Comparison of ENCODE assay signal across 17 cellular contexts in the genomic region with DNA sequence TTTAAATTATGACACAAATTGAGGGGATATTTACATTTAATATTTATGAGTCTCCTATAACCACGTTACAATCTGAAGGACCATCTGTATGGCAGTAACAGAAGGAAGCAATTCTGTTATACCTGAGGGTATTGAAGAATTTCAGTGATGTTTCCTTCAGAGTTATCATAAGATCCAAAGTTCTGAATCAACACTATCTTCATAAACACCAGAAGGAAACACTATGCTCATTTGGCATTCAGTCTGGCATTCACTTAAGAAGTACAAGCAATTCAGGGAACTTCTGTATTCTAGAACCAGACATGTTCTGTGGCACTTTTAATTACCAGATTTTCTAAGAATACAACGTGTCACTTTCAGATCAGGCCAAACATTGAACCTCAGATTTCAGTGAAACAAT. TPM values are rescaled to one million over a fixed set of nuclear protein-coding genes. Genes with fewer than 3 reads are reported as not detected.
A peak's percentile ranks its signal among the peaks of the same experiment; 100 is the strongest.
DNase-seq lines count a peak whose midpoint lies in the region; ATAC-seq and TF ChIP-seq lines count a peak whose summit lies in the region.
"Had no signal": no experiment of that assay in that cellular context is flagged by ENCODE, and none has a peak within 500 bp of the region (broad histone marks: within the 10 kb centered on the region; RNA-seq: fewer than 3 reads in every experiment).

No MANE protein-coding gene starts in this region.

- 2 to 4% methylated on average over 2 of the region's 2 CpGs for WGBS in GM23248 (ENCODE audit: low coverage in 1 of 2, low lambda C conversion rate in 2 of 2, missing lambda C conversion rate in 2 of 2), 2 experiments
- WGBS in adrenal gland, 4 donors = 31 to 51% (median 38%) methylated on average over 2 of the region's 2 CpGs

- H3K4me1 ChIP-seq in GM23248 (ENCODE audit: insufficient read depth) (peaks cover 100% of the 10 kb centered on the region), adrenal gland (replicated peaks in 1 of 2) (peaks cover 82 to 99% of the 10 kb centered on the region in 2 donors), gastrocnemius medialis (peaks cover 10 to 22% of the 10 kb centered on the region in 2 donors)

- H3K79me2 ChIP-seq in GM23248 (ENCODE audit: insufficient read depth) = peaks cover 100% of the 10 kb centered on the region

- H2AFZ ChIP-seq in GM23248 = no peak overlapping the region

- H3K27me3 ChIP-seq in GM23248 (replicated peaks; ENCODE audit: insufficient read depth) (no peaks in the 10 kb centered on the region), adrenal gland (no peaks in the 10 kb centered on the region), gastrocnemius medialis (no peaks in the 10 kb centered on the region)
- H3K27me3 ChIP-seq: BLaER1 treated with 17β-estradiol and CSF1 and Interleukin-3, amounts not matched to agents 10 nM and 100 nM had no signal

- H3K36me3 ChIP-seq in GM23248 (ENCODE audit: low read depth) (peaks cover 78% of the 10 kb centered on the region), adrenal gland (replicated peaks in 1 of 2) (peaks cover 0 to 5% of the 10 kb centered on the region in 2 donors), gastrocnemius medialis (no peaks in the 10 kb centered on the region)

- H3K4me3 Mint-ChIP-seq in activated T-helper 17 cell treated with anti-CD3 and anti-CD28 coated beads, Interleukin-2, amount 50 U/mL, for 72 hours = no peak overlapping the region
- H3K4me3 Mint-ChIP-seq: CD4-positive, CD25-positive, alpha-beta regulatory T cell; H9 had no signal

- no peaks in the 10 kb centered on the region for H3K9me2 ChIP-seq in GM23248 (ENCODE audit: insufficient read depth)

- no peak overlapping the region for H3K27ac Mint-ChIP-seq in activated T-helper 17 cell treated with anti-CD3 and anti-CD28 coated beads, Interleukin-2, amount 50 U/mL, for 72 hours
- H3K27ac Mint-ChIP-seq: CD4-positive, CD25-positive, alpha-beta regulatory T cell; H9 had no signal

- peak; percentile 42 to 43 for ATAC-seq in gastrocnemius medialis
- no peak for ATAC-seq in GM21528 (IDR thresholded peaks at IDR 0.05; ENCODE audit: low FRiP score, unreplicated experiment)
- ATAC-seq in activated T-helper 17 cell treated with anti-CD3 and anti-CD28 coated beads, Interleukin-2, amount 50 U/mL, for 72 hours (replicated peaks) = no peak

- H3K9me3 ChIP-seq in GM23248 (ENCODE audit: low read depth) (no peaks in the 10 kb centered on the region), adrenal gland (replicated peaks in 1 of 3) (no peaks in the 10 kb centered on the region), gastrocnemius medialis (no peaks in the 10 kb centered on the region)
- H3K9me3 ChIP-seq: BLaER1 treated with 17β-estradiol and CSF1 and Interleukin-3, amounts not matched to agents 10 nM and 100 nM had no signal

- TF ChIP-seq CTCF in adrenal gland (IDR thresholded peaks at IDR 0.05) (no peak), fibroblast of the aortic adventitia (IDR thresholded peaks at IDR 0.05; ENCODE audit: insufficient read depth, low read length) (no peak), gastrocnemius medialis (IDR thresholded peaks at IDR 0.05 in 4 of 5, conservative IDR thresholded peaks at IDR 0.05 in 1 of 5) (no peak)

- H4K20me1 ChIP-seq in GM23248 (ENCODE audit: insufficient read depth) = peaks cover 55% of the 10 kb centered on the region

- in situ Hi-C loops in GM23248 (cut with MboI) = loop anchor here (10.0 kb wide), 1 partner anchor 130 kb away; no protein-coding TSS in a partner anchor
- in situ Hi-C loops in gastrocnemius medialis (cut with MboI; ENCODE audit: low sequenced_read_pairs in 4 of 4) = no loop called here

- TF ChIP-seq POLR2A in adrenal gland (IDR thresholded peaks at IDR 0.05) = no peak
- no peak for TF ChIP-seq POLR2A in gastrocnemius medialis (IDR thresholded peaks at IDR 0.05)

- H3K9me3 Mint-ChIP-seq in activated T-helper 17 cell treated with anti-CD3 and anti-CD28 coated beads, Interleukin-2, amount 50 U/mL, for 72 hours = no peaks in the 10 kb centered on the region
- H3K9me3 Mint-ChIP-seq: H9 had no signal

- peak overlapping the region; percentile 10; the same call in 1 of the 2 replicates for H3K9ac ChIP-seq in GM23248

- H3K4me1 Mint-ChIP-seq in activated T-helper 17 cell treated with anti-CD3 and anti-CD28 coated beads, Interleukin-2, amount 50 U/mL, for 72 hours = no peaks in the 10 kb centered on the region
- H3K4me1 Mint-ChIP-seq: CD4-positive, CD25-positive, alpha-beta regulatory T cell had no signal

- DNase-seq in GM23248 = peak; percentile 32
- no peak for DNase-seq in adrenal gland
- DNase-seq in fibroblast of the aortic adventitia (ENCODE audit: low read depth) = peak; percentile 25
- DNase-seq in gastrocnemius medialis = no peak
- no peak for DNase-seq in nucleus accumbens (lab: John Stamatoyannopoulos, UW)
- DNase-seq in NCI-H1417 (lab: John Stamatoyannopoulos, UW) = no peak
- DNase-seq: 8988T; ACHN; CD4-positive, CD25-positive, alpha-beta regulatory T cell; DMS53; GF-D8; GOT3; H9 had no signal

- intact Hi-C loops in adrenal gland (cut with DNase I) = no loop called here
- intact Hi-C loops in gastrocnemius medialis (cut with DNase I; ENCODE audit: low total_unique reads) = no loop called here

- H3K36me3 Mint-ChIP-seq in activated T-helper 17 cell treated with anti-CD3 and anti-CD28 coated beads, Interleukin-2, amount 50 U/mL, for 72 hours (ENCODE audit: low read depth) = no peaks in the 10 kb centered on the region
- H3K36me3 Mint-ChIP-seq: CD4-positive, CD25-positive, alpha-beta regulatory T cell had no signal

- H3K27ac ChIP-seq in GM23248 (peak overlapping the region; percentile 41), adrenal gland (peak overlapping the region in 3 of 5 donors; percentile 18 to 86 (median 24)), gastrocnemius medialis (peak overlapping the region in 3 of 4 donors; percentile 2 to 23 (median 18))
- H3K27ac ChIP-seq: BLaER1 treated with 17β-estradiol and CSF1 and Interleukin-3, amounts not matched to agents 10 nM and 100 nM had no signal

- H3F3A ChIP-seq in GM23248 (ENCODE audit: insufficient read depth) = peaks cover 97% of the 10 kb centered on the region

- H3K4me2 ChIP-seq in GM23248 (ENCODE audit: unreplicated experiment) = peak overlapping the region; percentile 40

- H3K4me3 ChIP-seq in GM23248 (peak overlapping the region; percentile 23; the same call in 1 of the 2 replicates), adrenal gland (no peak overlapping the region), fibroblast of the aortic adventitia (ENCODE audit: low read depth, low read length) (no peak overlapping the region), gastrocnemius medialis (no peak overlapping the region)
- H3K4me3 ChIP-seq: BLaER1 treated with 17β-estradiol and CSF1 and Interleukin-3, amounts not matched to agents 10 nM and 100 nM had no signal

- H3K27me3 Mint-ChIP-seq in activated T-helper 17 cell treated with anti-CD3 and anti-CD28 coated beads, Interleukin-2, amount 50 U/mL, for 72 hours = peaks cover 8% of the 10 kb centered on the region

RNA-seq across cellular contexts. Expression of a gene that starts 9.6 kb away (rescaled TPM):
- 211 and 266 TPM in 2 replicates for total RNA-seq in GM23248 (2014; rRNA removed; shearing (Covaris generic))
- 525 and 533 TPM in 2 replicates for polyA plus RNA-seq in GM23248 (2016; fragmentation: Nextera tagmentation; extraction: Ambion mirVana)
- total RNA-seq in adrenal gland = 100 to 1,000 TPM in 7 of 8 donors, 10 to 100 TPM in 1; 96.1 to 418 (median 224) TPM
- 100 to 1,000 TPM; 111 to 200 (median 119) TPM for polyA plus RNA-seq in adrenal gland
- 217 and 1,070 TPM in 2 replicates for total RNA-seq in fibroblast of the aortic adventitia (ENCODE audit: low replicate concordance)
- 10 to 100 TPM in 3 of 4 donors, 1 to 10 TPM in 1; 7.2 to 18.5 (median 16.3) TPM for total RNA-seq in gastrocnemius medialis
- under 1 TPM in 1 of 2 donors, not detected in 1; 0.05 TPM for total RNA-seq in activated T-helper 17 cell treated with anti-CD3 and anti-CD28 coated beads, Interleukin-2, amount 50 U/mL, for 72 hours
- polyA plus RNA-seq: CD4-positive, CD25-positive, alpha-beta regulatory T cell had no signal

RNA-seq across cellular contexts. Expression of a gene that starts 50.9 kb away (rescaled TPM):
- total RNA-seq in GM23248 (2014; rRNA removed; shearing (Covaris generic)) = not detected in 2 replicates
- 0.06 TPM in 1 of 2 replicates, not detected in the other for polyA plus RNA-seq in GM23248 (2016; fragmentation: Nextera tagmentation; extraction: Ambion mirVana)
- under 1 TPM in 4 of 8 donors, not detected in 4; 0.16 to 0.54 (median 0.34) TPM for total RNA-seq in adrenal gland
- polyA plus RNA-seq in adrenal gland = under 1 TPM; 0.07 to 0.53 (median 0.40) TPM
- not detected in 2 replicates for total RNA-seq in fibroblast of the aortic adventitia (ENCODE audit: low replicate concordance)
- total RNA-seq in gastrocnemius medialis = 1 to 10 TPM in 2 of 4 donors, not detected in 2; 2.6 to 5.3 TPM
- total RNA-seq in activated T-helper 17 cell treated with anti-CD3 and anti-CD28 coated beads, Interleukin-2, amount 50 U/mL, for 72 hours = not detected
- total RNA-seq: CD4-positive, CD25-positive, alpha-beta regulatory T cell; H9; HT-29 had no signal
- polyA plus RNA-seq: CD4-positive, CD25-positive, alpha-beta regulatory T cell had no signal

Comparison
In these comparisons a context has a peak if more than half of its experiments do, and no peak if none do; other contexts are left out.
1. DNase-seq: peak in GM23248 (single experiment) and fibroblast of the aortic adventitia (single experiment); none in adrenal gland (0 of 7), gastrocnemius medialis (0 of 2), nucleus accumbens (0 of 56) and NCI-H1417 (0 of 3).
2. ATAC-seq: peak in gastrocnemius medialis (2 of 2); none in GM21528 (single experiment) and activated T-helper 17 cell treated with anti-CD3 and anti-CD28 coated beads, Interleukin-2, amount 50 U/mL, for 72 hours (single experiment).
3. RNA of a gene that starts 9.6 kb away (total RNA-seq): 211 to 266 TPM in GM23248, 96.1 to 418 TPM in adrenal gland, 217 to 1,070 TPM in fibroblast of the aortic adventitia and 7.2 to 18.5 TPM in gastrocnemius medialis; 0.05 TPM in activated T-helper 17 cell treated with anti-CD3 and anti-CD28 coated beads, Interleukin-2, amount 50 U/mL, for 72 hours; every median in the first group is over 4 times any median in the second.
4. Peak in every context shown above with its lines, with median percentiles within 50 percentile points of each other: H3K27ac ChIP-seq.